1 cellular context compared by ENCODE assay signal in the genomic region with DNA sequence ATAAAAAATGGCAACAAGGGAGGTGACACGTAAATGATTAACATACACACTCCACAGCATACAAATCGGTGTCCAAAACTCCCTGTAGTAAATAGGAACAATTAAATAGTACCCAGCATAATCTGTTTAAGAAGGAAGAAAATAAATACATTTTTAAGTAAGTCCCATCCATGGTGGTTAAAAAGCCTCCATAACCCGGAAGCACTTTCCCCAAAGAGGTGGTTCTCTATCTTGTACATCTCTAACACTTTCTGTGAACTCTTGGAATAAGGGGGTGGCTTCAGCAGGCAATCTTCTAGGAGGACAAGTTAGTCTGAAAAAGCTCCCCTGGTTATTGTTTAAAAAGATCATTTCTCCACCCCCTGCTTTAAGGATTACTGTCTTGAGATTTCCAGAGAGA.
TF ChIP-seq lines count a peak whose summit lies in the region.

No MANE protein-coding gene starts in this region.

TF ChIP-seq in IMR-90, 13 proteins besides CTCF, POLR2A, EP300 and RAD21:
- TF ChIP-seq RCOR1 (IDR thresholded peaks at IDR 0.05; ENCODE audit: insufficient replicate concordance, low read length) (no peak), BHLHE40 (IDR thresholded peaks at IDR 0.05; ENCODE audit: low read depth, low read length) (no peak), RFX5 (IDR thresholded peaks at IDR 0.05; ENCODE audit: low read depth, low read length) (no peak), CEBPB (IDR thresholded peaks at IDR 0.05; ENCODE audit: low read depth, low read length) (no peak), NFE2L2 (IDR thresholded peaks at IDR 0.05; ENCODE audit: low read depth, low read length) (no peak), CHD1 (IDR thresholded peaks at IDR 0.05; ENCODE audit: low read depth, low read length) (no peak), MAFK (IDR thresholded peaks at IDR 0.05; ENCODE audit: low read depth, low read length) (no peak), FOS (IDR thresholded peaks at IDR 0.05; ENCODE audit: low read depth, low read length) (no peak), MXI1 (IDR thresholded peaks at IDR 0.05; ENCODE audit: borderline replicate concordance, low read depth, low read length) (no peak), SMC3 (IDR thresholded peaks at IDR 0.05; ENCODE audit: low read depth, low read length) (no peak), MAZ (IDR thresholded peaks at IDR 0.05; ENCODE audit: borderline replicate concordance, low read depth, low read length) (no peak)
- TF ChIP-seq, protein P1, sequence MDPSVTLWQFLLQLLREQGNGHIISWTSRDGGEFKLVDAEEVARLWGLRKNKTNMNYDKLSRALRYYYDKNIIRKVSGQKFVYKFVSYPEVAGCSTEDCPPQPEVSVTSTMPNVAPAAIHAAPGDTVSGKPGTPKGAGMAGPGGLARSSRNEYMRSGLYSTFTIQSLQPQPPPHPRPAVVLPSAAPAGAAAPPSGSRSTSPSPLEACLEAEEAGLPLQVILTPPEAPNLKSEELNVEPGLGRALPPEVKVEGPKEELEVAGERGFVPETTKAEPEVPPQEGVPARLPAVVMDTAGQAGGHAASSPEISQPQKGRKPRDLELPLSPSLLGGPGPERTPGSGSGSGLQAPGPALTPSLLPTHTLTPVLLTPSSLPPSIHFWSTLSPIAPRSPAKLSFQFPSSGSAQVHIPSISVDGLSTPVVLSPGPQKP (IDR thresholded peaks at IDR 0.05; ENCODE audit: borderline replicate concordance, low read depth, low read length), result no peak
- TF ChIP-seq, protein P2, sequence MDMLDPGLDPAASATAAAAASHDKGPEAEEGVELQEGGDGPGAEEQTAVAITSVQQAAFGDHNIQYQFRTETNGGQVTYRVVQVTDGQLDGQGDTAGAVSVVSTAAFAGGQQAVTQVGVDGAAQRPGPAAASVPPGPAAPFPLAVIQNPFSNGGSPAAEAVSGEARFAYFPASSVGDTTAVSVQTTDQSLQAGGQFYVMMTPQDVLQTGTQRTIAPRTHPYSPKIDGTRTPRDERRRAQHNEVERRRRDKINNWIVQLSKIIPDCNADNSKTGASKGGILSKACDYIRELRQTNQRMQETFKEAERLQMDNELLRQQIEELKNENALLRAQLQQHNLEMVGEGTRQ (IDR thresholded peaks at IDR 0.05; ENCODE audit: low read depth, low read length), result no peak
TF ChIP-seq in IMR-90: peak in this region for 0.
